ENCODE assay signal across 14 cellular contexts in genomic region chr10:11609052-11609451, GRCh38. TPM values are rescaled to one million over a fixed set of nuclear protein-coding genes. Genes with fewer than 3 reads are reported as not detected.
DNase-seq lines count a peak whose midpoint lies in the region; ATAC-seq and TF ChIP-seq lines count a peak whose summit lies in the region.
"Had no signal": no experiment of that assay in that cellular context is flagged by ENCODE, and none has a peak within 500 bp of the region (broad histone marks: within the 10 kb centered on the region; RNA-seq: fewer than 3 reads in every experiment).

No MANE protein-coding gene starts in this region.

- H3K36me3 ChIP-seq in OCI-LY7 (ENCODE audit: insufficient read depth, low read length), result no peaks in the 10 kb centered on the region; the same call in 1 of the 2 replicates
- H3K36me3 ChIP-seq: thoracic aorta had no signal

- no peaks in the 10 kb centered on the region for H3K9me2 ChIP-seq in OCI-LY7 (ENCODE audit: insufficient read depth, low read length)

- POLR2A ChIA-PET in OCI-LY7 (lab: Charles Lee), result interaction anchor here (0.7 to 5.2 kb wide), 27 partner anchors 9 to 90 kb away, joined by 3 to 77 read pairs (median 8); no protein-coding TSS in a partner anchor
- POLR2A ChIA-PET in activated CD4-positive, alpha-beta memory T cell treated with anti-CD3 and anti-CD28 coated beads, Interleukin-2, amount 10 ng/mL, durations not matched to agents 7 days and 5 days (lab: Charles Lee), result interaction anchor here (1.5 to 2.6 kb wide), 2 partner anchors 23 to 70 kb away, joined by 4 to 6 read pairs; no protein-coding TSS in a partner anchor

- H3K27ac ChIP-seq in OCI-LY7 (ENCODE audit: low read depth, low read length, poor library complexity, severe bottlenecking), result peak overlapping the region; percentile 84
- H3K27ac ChIP-seq: thoracic aorta had no signal

- H3K36me3 Mint-ChIP-seq in glutamatergic neuron (ENCODE audit: unreplicated experiment), result no peaks in the 10 kb centered on the region
- peaks cover 2 to 3% of the 10 kb centered on the region in 2 donors for H3K36me3 Mint-ChIP-seq in stimulated activated naive B cell treated with anti-CD40 and anti-IgM and Interleukin-4, amounts not matched to agents 10 μg/mL and 1 μg/mL and 100 μg/mL, for 72 hours
- no peaks in the 10 kb centered on the region for H3K36me3 Mint-ChIP-seq in activated CD4-positive, alpha-beta memory T cell treated with anti-CD3 and anti-CD28 coated beads, Interleukin-2, amount 10 ng/mL, durations not matched to agents 7 days and 5 days (ENCODE audit: low read depth)

- peak overlapping the region; percentile 95 for H3K4me3 ChIP-seq in GM12865 (ENCODE audit: low read depth, low read length)
- H3K4me3 ChIP-seq in OCI-LY7 (ENCODE audit: low read depth, low read length, poor library complexity, severe bottlenecking), result peak overlapping the region; percentile 81

- H3K4me2 ChIP-seq in OCI-LY7 (ENCODE audit: low read length), result peak overlapping the region; percentile 100

- peak overlapping the region; percentile 12 for H3K27ac Mint-ChIP-seq in glutamatergic neuron (ENCODE audit: unreplicated experiment)
- peak overlapping the region; percentile 80 for H3K27ac Mint-ChIP-seq in stimulated activated naive B cell treated with anti-CD40 and anti-IgM and Interleukin-4, amounts not matched to agents 10 μg/mL and 1 μg/mL and 100 μg/mL, for 72 hours
- H3K27ac Mint-ChIP-seq in activated CD4-positive, alpha-beta memory T cell treated with anti-CD3 and anti-CD28 coated beads, Interleukin-2, amount 10 ng/mL, durations not matched to agents 7 days and 5 days, result no peak overlapping the region

- intact Hi-C loops in OCI-LY7 (cut with micrococcal nuclease; ENCODE audit: unreplicated experiment) (loop anchor here (1.0 to 2.0 kb wide), 3 partner anchors 54 to 75 kb away; no protein-coding TSS in a partner anchor), left ventricle myocardium superior (cut with micrococcal nuclease) (no loop called here)

- peaks cover 4% of the 10 kb centered on the region for H3K4me1 Mint-ChIP-seq in glutamatergic neuron (ENCODE audit: low read depth, unreplicated experiment)
- H3K4me1 Mint-ChIP-seq in stimulated activated naive B cell treated with anti-CD40 and anti-IgM and Interleukin-4, amounts not matched to agents 10 μg/mL and 1 μg/mL and 100 μg/mL, for 72 hours, result peaks cover 31 to 58% of the 10 kb centered on the region in 2 donors
- H3K4me1 Mint-ChIP-seq in activated CD4-positive, alpha-beta memory T cell treated with anti-CD3 and anti-CD28 coated beads, Interleukin-2, amount 10 ng/mL, durations not matched to agents 7 days and 5 days, result peaks cover 36% of the 10 kb centered on the region

- peaks cover 2% of the 10 kb centered on the region for H3K9me3 Mint-ChIP-seq in glutamatergic neuron (ENCODE audit: unreplicated experiment)
- H3K9me3 Mint-ChIP-seq in stimulated activated naive B cell treated with anti-CD40 and anti-IgM and Interleukin-4, amounts not matched to agents 10 μg/mL and 1 μg/mL and 100 μg/mL, for 72 hours, result no peaks in the 10 kb centered on the region
- H3K9me3 Mint-ChIP-seq in activated CD4-positive, alpha-beta memory T cell treated with anti-CD3 and anti-CD28 coated beads, Interleukin-2, amount 10 ng/mL, durations not matched to agents 7 days and 5 days, result no peaks in the 10 kb centered on the region

- TF ChIP-seq CTCF in GM12865 (IDR thresholded peaks at IDR 0.05; ENCODE audit: insufficient read depth, low read depth, low read length, missing control alignments), result no peak
- no peak for TF ChIP-seq CTCF in OCI-LY7 (conservative IDR thresholded peaks at IDR 0.05; ENCODE audit: low read length)
- TF ChIP-seq CTCF in glutamatergic neuron (IDR thresholded peaks at IDR 0.05; ENCODE audit: partially characterized antibody, unreplicated experiment), result no peak

- H3K9me3 ChIP-seq in OCI-LY7 (ENCODE audit: low read length), result no peaks in the 10 kb centered on the region; the same call in 1 of the 2 replicates
- H3K9me3 ChIP-seq: thoracic aorta had no signal

- CTCF ChIA-PET in OCI-LY7 (lab: Charles Lee; ENCODE audit: unreplicated experiment), result interaction anchor here (0.7 to 2.9 kb wide), 5 partner anchors 53 to 73 kb away, joined by 3 to 16 read pairs (median 4); no protein-coding TSS in a partner anchor
- CTCF ChIA-PET in activated CD4-positive, alpha-beta memory T cell treated with anti-CD3 and anti-CD28 coated beads, Interleukin-2, amount 10 ng/mL, durations not matched to agents 7 days and 5 days (lab: Charles Lee), result interaction anchor here (1.5 kb wide), 1 partner anchor 149 kb away, joined by 6 read pairs; no protein-coding TSS in a partner anchor

- ATAC-seq in stimulated activated naive B cell treated with anti-CD40 and anti-IgM and Interleukin-4, amounts not matched to agents 10 μg/mL and 1 μg/mL and 100 μg/mL, for 72 hours (replicated peaks), result no peak
- ATAC-seq in GM19324 (IDR thresholded peaks at IDR 0.05; ENCODE audit: low FRiP score, unreplicated experiment) (no peak), left ventricle myocardium superior (no peak)

- peaks cover 79% of the 10 kb centered on the region for H3K79me2 ChIP-seq in OCI-LY7 (ENCODE audit: insufficient read depth, low read depth, low read length)

- peaks cover 72% of the 10 kb centered on the region for H3K4me1 ChIP-seq in OCI-LY7 (ENCODE audit: insufficient read depth, low read length, poor library complexity, severe bottlenecking)

- H3K4me3 Mint-ChIP-seq in glutamatergic neuron (ENCODE audit: unreplicated experiment), result no peak overlapping the region
- H3K4me3 Mint-ChIP-seq in stimulated activated naive B cell treated with anti-CD40 and anti-IgM and Interleukin-4, amounts not matched to agents 10 μg/mL and 1 μg/mL and 100 μg/mL, for 72 hours, result peak overlapping the region; percentile 66 to 71
- no peak overlapping the region for H3K4me3 Mint-ChIP-seq in activated CD4-positive, alpha-beta memory T cell treated with anti-CD3 and anti-CD28 coated beads, Interleukin-2, amount 10 ng/mL, durations not matched to agents 7 days and 5 days

- no peak overlapping the region for H2AFZ ChIP-seq in OCI-LY7 (ENCODE audit: low read length)

- no peaks in the 10 kb centered on the region for H3K27me3 Mint-ChIP-seq in glutamatergic neuron (ENCODE audit: unreplicated experiment)
- no peaks in the 10 kb centered on the region for H3K27me3 Mint-ChIP-seq in stimulated activated naive B cell treated with anti-CD40 and anti-IgM and Interleukin-4, amounts not matched to agents 10 μg/mL and 1 μg/mL and 100 μg/mL, for 72 hours
- peaks cover 53% of the 10 kb centered on the region for H3K27me3 Mint-ChIP-seq in activated CD4-positive, alpha-beta memory T cell treated with anti-CD3 and anti-CD28 coated beads, Interleukin-2, amount 10 ng/mL, durations not matched to agents 7 days and 5 days

- BruUV-seq in OCI-LY7 (replicated peaks; lab: Mats Ljungman, UMichigan), result no TSS peak

- DNase-seq in GM12865 (ENCODE audit: low read depth) (peak; percentile 23), OCI-LY7 (ENCODE audit: low spot score) (no peak), glutamatergic neuron (no peak), left ventricle myocardium superior (no peak)
- DNase-seq in stimulated activated naive B cell treated with anti-CD40 and anti-IgM and Interleukin-4, amounts not matched to agents 10 μg/mL and 1 μg/mL and 100 μg/mL, for 72 hours, result no peak
- no peak for DNase-seq in activated CD4-positive, alpha-beta memory T cell treated with anti-CD3 and anti-CD28 coated beads, Interleukin-2, amount 10 ng/mL, durations not matched to agents 7 days and 5 days
- DNase-seq: activated gamma-delta T cell; effector memory CD4-positive, alpha-beta T cell; NCI-H1694 treated with DMSO at 0.1 percent for 48 hours; NCI-H446; nucleus accumbens; stimulated activated CD4-positive, alpha-beta T cell treated with anti-CD3 and anti-CD28 coated beads, Interleukin-4, amount 100 ng/mL, for 24 hours had no signal

- peaks cover 9% of the 10 kb centered on the region; the same call in 1 of the 2 replicates for H4K20me1 ChIP-seq in OCI-LY7 (ENCODE audit: insufficient read depth, low read length)

RNA-seq across cellular contexts. Expression of gene USP6NL, which starts 2.4 kb away (rescaled TPM):
- 33.7 and 41.7 TPM in 2 replicates for total RNA-seq in OCI-LY7 (2014; rRNA removed; shearing (Covaris generic))
- total RNA-seq in OCI-LY7 (2022) (59.7 and 62.0 TPM in 2 replicates), glutamatergic neuron (ENCODE audit: unreplicated experiment) (13.3 TPM), left ventricle myocardium superior (6.9 TPM)
- under 1 TPM; 0.80 to 0.83 TPM for total RNA-seq in activated CD4-positive, alpha-beta memory T cell treated with anti-CD3 and anti-CD28 coated beads, Interleukin-2, amount 10 ng/mL, durations not matched to agents 7 days and 5 days

Comparison
In these comparisons a context has a peak if more than half of its experiments do, and no peak if none do; other contexts are left out.
1. H3K4me3 Mint-ChIP-seq: peak in stimulated activated naive B cell treated with anti-CD40 and anti-IgM and Interleukin-4, amounts not matched to agents 10 μg/mL and 1 μg/mL and 100 μg/mL, for 72 hours (2 of 2); none in glutamatergic neuron (single experiment) and activated CD4-positive, alpha-beta memory T cell treated with anti-CD3 and anti-CD28 coated beads, Interleukin-2, amount 10 ng/mL, durations not matched to agents 7 days and 5 days (single experiment).